1 cellular context compared by ENCODE assay signal in the genomic region with DNA sequence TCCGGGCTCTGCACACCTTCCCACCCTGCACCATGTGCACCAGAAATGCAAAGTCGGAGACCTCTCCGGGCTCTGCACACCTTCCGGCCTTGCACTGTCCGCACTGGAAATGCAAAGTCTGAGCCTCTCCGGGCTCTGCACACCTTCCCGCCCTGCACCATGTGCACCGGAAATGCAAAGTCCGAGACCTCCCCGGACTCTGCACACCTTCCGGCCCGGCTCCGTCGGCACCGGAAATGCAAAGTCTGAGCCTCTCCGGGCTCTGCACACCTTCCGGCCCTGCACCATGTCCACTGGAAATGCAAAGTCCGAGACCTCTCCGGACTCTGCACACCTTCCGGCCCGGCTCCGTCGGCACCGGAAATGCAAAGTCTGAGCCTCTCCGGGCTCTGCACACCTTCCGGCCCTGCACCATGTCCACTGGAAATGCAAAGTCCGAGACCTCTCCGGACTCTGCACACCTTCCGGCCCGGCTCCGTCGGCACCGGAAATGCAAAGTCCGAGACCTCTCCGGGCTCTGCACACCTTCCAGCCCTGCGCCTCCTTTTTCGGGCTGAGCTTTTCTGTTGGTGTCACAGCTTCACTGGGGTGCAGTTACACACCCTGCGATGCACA. TPM values are rescaled to one million over a fixed set of nuclear protein-coding genes. Genes with fewer than 3 reads are reported as not detected.
"Had no signal": no experiment of that assay in that cellular context is flagged by ENCODE, and none has a peak within 500 bp of the region (broad histone marks: within the 10 kb centered on the region; RNA-seq: fewer than 3 reads in every experiment).

No MANE protein-coding gene starts in this region.

RNA-seq across cellular contexts. Expression of a gene that starts 59.3 kb away (rescaled TPM):
- total RNA-seq: myocyte had no signal
